1 cellular context compared by ENCODE assay signal in genomic region chr6:42428326-42429041, GRCh38.
TF ChIP-seq lines count a peak whose summit lies in the region.

No MANE protein-coding gene starts in this region.

TF ChIP-seq in GM12878, 131 proteins besides CTCF, POLR2A, EP300 and RAD21 (continued from another document):
- TF ChIP-seq, protein P1, sequence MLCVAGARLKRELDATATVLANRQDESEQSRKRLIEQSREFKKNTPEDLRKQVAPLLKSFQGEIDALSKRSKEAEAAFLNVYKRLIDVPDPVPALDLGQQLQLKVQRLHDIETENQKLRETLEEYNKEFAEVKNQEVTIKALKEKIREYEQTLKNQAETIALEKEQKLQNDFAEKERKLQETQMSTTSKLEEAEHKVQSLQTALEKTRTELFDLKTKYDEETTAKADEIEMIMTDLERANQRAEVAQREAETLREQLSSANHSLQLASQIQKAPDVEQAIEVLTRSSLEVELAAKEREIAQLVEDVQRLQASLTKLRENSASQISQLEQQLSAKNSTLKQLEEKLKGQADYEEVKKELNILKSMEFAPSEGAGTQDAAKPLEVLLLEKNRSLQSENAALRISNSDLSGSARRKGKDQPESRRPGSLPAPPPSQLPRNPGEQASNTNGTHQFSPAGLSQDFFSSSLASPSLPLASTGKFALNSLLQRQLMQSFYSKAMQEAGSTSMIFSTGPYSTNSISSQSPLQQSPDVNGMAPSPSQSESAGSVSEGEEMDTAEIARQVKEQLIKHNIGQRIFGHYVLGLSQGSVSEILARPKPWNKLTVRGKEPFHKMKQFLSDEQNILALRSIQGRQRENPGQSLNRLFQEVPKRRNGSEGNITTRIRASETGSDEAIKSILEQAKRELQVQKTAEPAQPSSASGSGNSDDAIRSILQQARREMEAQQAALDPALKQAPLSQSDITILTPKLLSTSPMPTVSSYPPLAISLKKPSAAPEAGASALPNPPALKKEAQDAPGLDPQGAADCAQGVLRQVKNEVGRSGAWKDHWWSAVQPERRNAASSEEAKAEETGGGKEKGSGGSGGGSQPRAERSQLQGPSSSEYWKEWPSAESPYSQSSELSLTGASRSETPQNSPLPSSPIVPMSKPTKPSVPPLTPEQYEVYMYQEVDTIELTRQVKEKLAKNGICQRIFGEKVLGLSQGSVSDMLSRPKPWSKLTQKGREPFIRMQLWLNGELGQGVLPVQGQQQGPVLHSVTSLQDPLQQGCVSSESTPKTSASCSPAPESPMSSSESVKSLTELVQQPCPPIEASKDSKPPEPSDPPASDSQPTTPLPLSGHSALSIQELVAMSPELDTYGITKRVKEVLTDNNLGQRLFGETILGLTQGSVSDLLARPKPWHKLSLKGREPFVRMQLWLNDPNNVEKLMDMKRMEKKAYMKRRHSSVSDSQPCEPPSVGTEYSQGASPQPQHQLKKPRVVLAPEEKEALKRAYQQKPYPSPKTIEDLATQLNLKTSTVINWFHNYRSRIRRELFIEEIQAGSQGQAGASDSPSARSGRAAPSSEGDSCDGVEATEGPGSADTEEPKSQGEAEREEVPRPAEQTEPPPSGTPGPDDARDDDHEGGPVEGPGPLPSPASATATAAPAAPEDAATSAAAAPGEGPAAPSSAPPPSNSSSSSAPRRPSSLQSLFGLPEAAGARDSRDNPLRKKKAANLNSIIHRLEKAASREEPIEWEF (IDR thresholded peaks at IDR 0.05; ENCODE audit: insufficient replicate concordance, low read depth, low read length) = no peak
- TF ChIP-seq RAD51 (IDR thresholded peaks at IDR 0.05) (no peak), ZNF274 (IDR thresholded peaks at IDR 0.05; ENCODE audit: insufficient read depth, insufficient read length) (no peak), MTA2 (IDR thresholded peaks at IDR 0.05; ENCODE audit: low read depth) (peak; percentile 82), MYC (IDR thresholded peaks at IDR 0.05; ENCODE audit: insufficient read depth, insufficient read length, insufficient replicate concordance, low read length, severe bottlenecking) (no peak), BRCA1 (IDR thresholded peaks at IDR 0.05; ENCODE audit: low read depth, low read length) (no peak), ETV6 (conservative IDR thresholded peaks at IDR 0.05 in 1 of 2, IDR thresholded peaks at IDR 0.05 in 1 of 2; ENCODE audit: borderline replicate concordance in 1 of 2, low read depth in 1 of 2) (no peak; a peak in 1 of 4 replicates), MEF2A (IDR thresholded peaks at IDR 0.05; ENCODE audit: insufficient read depth, low read depth, low read length) (peak; percentile 55; the same call in 1 of the 2 replicates), SPI1 (IDR thresholded peaks at IDR 0.05; ENCODE audit: borderline replicate concordance, insufficient read depth, low read depth, low read length) (peak; percentile 77), POU2F2 (IDR thresholded peaks at IDR 0.05; ENCODE audit: borderline replicate concordance, low read depth, low read length) (no peak), DPF2 (IDR thresholded peaks at IDR 0.05) (peak; percentile 66; the same call in 1 of the 2 replicates), GABPA (IDR thresholded peaks at IDR 0.05; ENCODE audit: low read depth) (no peak), CBX3 (IDR thresholded peaks at IDR 0.05; ENCODE audit: borderline replicate concordance, low read depth) (no peak), TCF7 (IDR thresholded peaks at IDR 0.05; ENCODE audit: borderline replicate concordance) (no peak), E2F8 (IDR thresholded peaks at IDR 0.05; ENCODE audit: low read depth, partially characterized antibody) (no peak), ZNF24 (IDR thresholded peaks at IDR 0.05) (no peak), GATAD2B (conservative IDR thresholded peaks at IDR 0.05; ENCODE audit: low read depth) (no peak), ATF7 (IDR thresholded peaks at IDR 0.05; ENCODE audit: low read depth) (peak; percentile 69), IRF4 (IDR thresholded peaks at IDR 0.05; ENCODE audit: low read depth, low read length) (no peak), IKZF1 (conservative IDR thresholded peaks at IDR 0.05) (peak; percentile 45; the same call in 1 of the 2 replicates), NKRF (conservative IDR thresholded peaks at IDR 0.05) (no peak), EGR1 (IDR thresholded peaks at IDR 0.05; ENCODE audit: borderline replicate concordance in 1 of 2, low read depth in 2 of 2, low read length in 2 of 2) (peak in 1 of 2 experiments; percentile 75; a peak in 2 of 3 replicates), IKZF2 (IDR thresholded peaks at IDR 0.05) (peak; percentile 29 to 33; a peak in 2 of 4 replicates), CBFB (IDR thresholded peaks at IDR 0.05; ENCODE audit: low read depth) (0 out of 2 replicates have a peak, but pooled peaks have one; percentile 36), NBN (IDR thresholded peaks at IDR 0.05) (0 out of 2 replicates have a peak, but pooled peaks have one; percentile 31), CREM (IDR thresholded peaks at IDR 0.05; ENCODE audit: low read depth) (0 out of 2 replicates have a peak, but pooled peaks have one; percentile 25), PAX5 (IDR thresholded peaks at IDR 0.05; ENCODE audit: borderline replicate concordance, low read depth, low read length) (no peak), NR2F1 (conservative IDR thresholded peaks at IDR 0.05) (no peak)
- TF ChIP-seq, protein P2, sequence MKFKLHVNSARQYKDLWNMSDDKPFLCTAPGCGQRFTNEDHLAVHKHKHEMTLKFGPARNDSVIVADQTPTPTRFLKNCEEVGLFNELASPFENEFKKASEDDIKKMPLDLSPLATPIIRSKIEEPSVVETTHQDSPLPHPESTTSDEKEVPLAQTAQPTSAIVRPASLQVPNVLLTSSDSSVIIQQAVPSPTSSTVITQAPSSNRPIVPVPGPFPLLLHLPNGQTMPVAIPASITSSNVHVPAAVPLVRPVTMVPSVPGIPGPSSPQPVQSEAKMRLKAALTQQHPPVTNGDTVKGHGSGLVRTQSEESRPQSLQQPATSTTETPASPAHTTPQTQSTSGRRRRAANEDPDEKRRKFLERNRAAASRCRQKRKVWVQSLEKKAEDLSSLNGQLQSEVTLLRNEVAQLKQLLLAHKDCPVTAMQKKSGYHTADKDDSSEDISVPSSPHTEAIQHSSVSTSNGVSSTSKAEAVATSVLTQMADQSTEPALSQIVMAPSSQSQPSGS (IDR thresholded peaks at IDR 0.05; ENCODE audit: low read length) = no peak
- TF ChIP-seq, protein P3, sequence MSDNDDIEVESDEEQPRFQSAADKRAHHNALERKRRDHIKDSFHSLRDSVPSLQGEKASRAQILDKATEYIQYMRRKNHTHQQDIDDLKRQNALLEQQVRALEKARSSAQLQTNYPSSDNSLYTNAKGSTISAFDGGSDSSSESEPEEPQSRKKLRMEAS (IDR thresholded peaks at IDR 0.05; ENCODE audit: low read depth, low read length) = no peak
